In the genomic region with DNA sequence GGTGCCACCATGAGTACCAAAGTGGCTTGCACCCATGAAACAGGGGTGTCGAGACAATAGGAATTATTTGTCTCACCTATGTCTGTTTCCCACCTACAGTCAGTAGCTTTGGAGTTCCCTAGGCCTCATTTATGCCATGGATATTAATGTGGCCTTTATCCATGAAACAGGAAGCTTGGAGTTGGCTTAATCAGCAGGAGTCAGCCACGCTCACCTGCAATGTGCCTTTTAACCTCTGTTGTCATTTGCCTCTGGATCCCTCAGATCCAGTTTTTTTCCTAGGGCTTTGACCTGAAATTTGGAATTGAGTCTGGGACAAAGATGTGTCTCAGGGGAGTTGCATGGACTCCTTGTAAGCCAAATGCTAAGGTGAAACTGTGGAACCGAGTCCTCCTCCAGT, we compare ENCODE assay signal across 33 cellular contexts.
"Had no signal": no experiment of that assay in that cellular context is flagged by ENCODE, and none has a peak within 500 bp of the region (broad histone marks: within the 10 kb centered on the region; RNA-seq: fewer than 3 reads in every experiment).

No MANE protein-coding gene starts in this region.

- ATAC-seq: activated CD8-positive, alpha-beta memory T cell treated with anti-CD3 and anti-CD28 coated beads, Interleukin-2, amount 10 ng/mL, durations not matched to agents 7 days and 5 days; activated CD8-positive, alpha-beta T cell treated with anti-CD3 and anti-CD28 coated beads, Interleukin-2, amount 10 ng/mL, durations not matched to agents 7 days and 5 days; activated naive CD8-positive, alpha-beta T cell treated with anti-CD3 and anti-CD28 coated beads, Interleukin-2, amount 50 U/mL, for 24 hours; body of pancreas; esophagus mucosa; T-helper 17 cell had no signal

- H3K27me3 Mint-ChIP-seq: activated CD4-positive, alpha-beta memory T cell treated with anti-CD3 and anti-CD28 coated beads for 36 hours; activated CD8-positive, alpha-beta memory T cell treated with anti-CD3 and anti-CD28 coated beads, Interleukin-2, amount 10 ng/mL, durations not matched to agents 7 days and 5 days; activated naive CD4-positive, alpha-beta T cell treated with anti-CD3 and anti-CD28 coated beads, Interleukin-2, amount 50 U/mL, for 24 hours; activated naive CD8-positive, alpha-beta T cell treated with anti-CD3 and anti-CD28 coated beads for 36 hours; activated naive CD8-positive, alpha-beta T cell treated with anti-CD3 and anti-CD28 coated beads, Interleukin-2, amount 50 U/mL, for 24 hours; T-helper 17 cell had no signal

- DNase-seq: activated CD4-positive, alpha-beta memory T cell treated with anti-CD3 and anti-CD28 coated beads for 36 hours; activated CD4-positive, alpha-beta T cell treated with anti-CD3 and anti-CD28 coated beads for 48 hours; activated CD4-positive, CD25-positive, alpha-beta regulatory T cell; activated CD8-positive, alpha-beta memory T cell treated with anti-CD3 and anti-CD28 coated beads, Interleukin-2, amount 10 ng/mL, durations not matched to agents 7 days and 5 days; activated CD8-positive, alpha-beta memory T cell treated with anti-CD3 and anti-CD28 coated beads, Interleukin-2, amount 50 U/mL, for 4 hours; activated CD8-positive, alpha-beta T cell treated with anti-CD3 and anti-CD28 coated beads, Interleukin-2, amount 10 ng/mL, durations not matched to agents 7 days and 5 days; activated effector memory CD4-positive, alpha-beta T cell treated with anti-CD3 and anti-CD28 coated beads, Interleukin-2, amount 50 U/mL, for 16 hours; activated naive CD4-positive, alpha-beta T cell treated with anti-CD3 and anti-CD28 coated beads for 36 hours; activated naive CD8-positive, alpha-beta T cell treated with anti-CD3 and anti-CD28 coated beads for 36 hours; activated naive CD8-positive, alpha-beta T cell treated with anti-CD3 and anti-CD28 coated beads, Interleukin-2, amount 50 U/mL, for 24 hours; activated T-cell treated with anti-CD3 and anti-CD28 coated beads, Interleukin-2, amount 50 U/mL, for 1 hour; activated T-cell treated with anti-CD3 and anti-CD28 coated beads, Interleukin-2, amount 50 U/mL, for 48 hours; adrenal gland; amygdala; aorta; body of pancreas; caudate nucleus; cortex of kidney; dermis blood vessel endothelial cell; effector CD4-positive, alpha-beta T cell; foreskin fibroblast; head of caudate nucleus; T-helper 1 cell; T-helper 17 cell; T1000; WERI-Rb-1 had no signal

- H3K36me3 Mint-ChIP-seq: activated CD4-positive, alpha-beta memory T cell treated with anti-CD3 and anti-CD28 coated beads for 36 hours had no signal

- FAIRE-seq: colon, frontal cortex had no signal

- H3K4me3 ChIP-seq: adrenal gland, body of pancreas had no signal

- H3K9me3 Mint-ChIP-seq: activated CD4-positive, alpha-beta memory T cell treated with anti-CD3 and anti-CD28 coated beads for 36 hours; activated naive CD4-positive, alpha-beta T cell treated with anti-CD3 and anti-CD28 coated beads for 36 hours; activated naive CD4-positive, alpha-beta T cell treated with anti-CD3 and anti-CD28 coated beads, Interleukin-2, amount 50 U/mL, for 24 hours; activated naive CD8-positive, alpha-beta T cell treated with anti-CD3 and anti-CD28 coated beads for 36 hours; activated naive CD8-positive, alpha-beta T cell treated with anti-CD3 and anti-CD28 coated beads, Interleukin-2, amount 50 U/mL, for 24 hours; activated T-helper 1 cell treated with anti-CD3 and anti-CD28 coated beads, Interleukin-12 subunit alpha, Interleukin-12 subunit beta, Interleukin-2, Interleukin-4 antibody, amounts not matched to agents 30 ng/mL and 10 ng/mL and 1 ng/mL, durations not matched to agents 14 hours and 24 hours and 36 hours; activated T-helper 2 cell treated with anti-CD3 and anti-CD28 coated beads, Interferon-gamma antibody, Interleukin-2, Interleukin-4, amounts not matched to agents 10 μg/mL and 5 μg/mL and 100 μg/mL, durations not matched to agents 14 hours and 24 hours and 36 hours; T-helper 2 cell treated with Interferon-gamma antibody and Interleukin-4, amounts not matched to agents 5 μg/mL and 100 μg/mL, for 36 hours had no signal

- H3K9me3 ChIP-seq: adrenal gland, body of pancreas had no signal

- H3K36me3 ChIP-seq: adrenal gland had no signal

- H3K27ac Mint-ChIP-seq: activated CD4-positive, alpha-beta memory T cell treated with anti-CD3 and anti-CD28 coated beads for 36 hours; activated CD8-positive, alpha-beta memory T cell treated with anti-CD3 and anti-CD28 coated beads, Interleukin-2, amount 10 ng/mL, durations not matched to agents 7 days and 5 days; activated CD8-positive, alpha-beta T cell treated with anti-CD3 and anti-CD28 coated beads, Interleukin-2, amount 10 ng/mL, durations not matched to agents 7 days and 5 days; activated naive CD4-positive, alpha-beta T cell treated with anti-CD3 and anti-CD28 coated beads for 36 hours; activated naive CD4-positive, alpha-beta T cell treated with anti-CD3 and anti-CD28 coated beads, Interleukin-2, amount 50 U/mL, for 24 hours; activated naive CD8-positive, alpha-beta T cell treated with anti-CD3 and anti-CD28 coated beads for 36 hours; activated naive CD8-positive, alpha-beta T cell treated with anti-CD3 and anti-CD28 coated beads, Interleukin-2, amount 50 U/mL, for 24 hours; activated T-helper 1 cell treated with anti-CD3 and anti-CD28 coated beads, Interleukin-12 subunit alpha, Interleukin-12 subunit beta, Interleukin-2, Interleukin-4 antibody, amounts not matched to agents 30 ng/mL and 10 ng/mL and 1 ng/mL, durations not matched to agents 14 hours and 24 hours and 36 hours had no signal

- H3K4me3 Mint-ChIP-seq: activated CD4-positive, alpha-beta memory T cell treated with anti-CD3 and anti-CD28 coated beads for 36 hours; activated CD8-positive, alpha-beta memory T cell treated with anti-CD3 and anti-CD28 coated beads, Interleukin-2, amount 10 ng/mL, durations not matched to agents 7 days and 5 days; activated CD8-positive, alpha-beta T cell treated with anti-CD3 and anti-CD28 coated beads, Interleukin-2, amount 10 ng/mL, durations not matched to agents 7 days and 5 days; activated naive CD4-positive, alpha-beta T cell treated with anti-CD3 and anti-CD28 coated beads for 36 hours; activated naive CD4-positive, alpha-beta T cell treated with anti-CD3 and anti-CD28 coated beads, Interleukin-2, amount 50 U/mL, for 24 hours; activated naive CD8-positive, alpha-beta T cell treated with anti-CD3 and anti-CD28 coated beads for 36 hours; activated naive CD8-positive, alpha-beta T cell treated with anti-CD3 and anti-CD28 coated beads, Interleukin-2, amount 50 U/mL, for 24 hours; activated T-helper 1 cell treated with anti-CD3 and anti-CD28 coated beads, Interleukin-12 subunit alpha, Interleukin-12 subunit beta, Interleukin-2, Interleukin-4 antibody, amounts not matched to agents 30 ng/mL and 10 ng/mL and 1 ng/mL, durations not matched to agents 14 hours and 24 hours and 36 hours; T-helper 17 cell; T-helper 2 cell treated with Interferon-gamma antibody and Interleukin-4, amounts not matched to agents 5 μg/mL and 100 μg/mL, for 36 hours had no signal

- H3K27me3 ChIP-seq: adrenal gland, body of pancreas had no signal

- H3K27ac ChIP-seq: adrenal gland, body of pancreas, WERI-Rb-1 had no signal
